1 cellular context compared by ENCODE assay signal in genomic region chr18:75209129-75209951, GRCh38.
TF ChIP-seq lines count a peak whose summit lies in the region.

TSS of gene PTGR3 (minus strand) at chr18:75209139. CDS start at chr18:75209058, 81 bp downstream.

TF ChIP-seq in HEK293, 187 proteins besides CTCF, POLR2A, EP300 and RAD21 (continued from another document and continues in another):
- TF ChIP-seq ZNF223 (tag by site-specific recombination; IDR thresholded peaks at IDR 0.05) (no peak), PRDM4 (tag by site-specific recombination; IDR thresholded peaks at IDR 0.05) (peak; percentile 10; the same call in 1 of the 2 replicates), PBX3 (CRISPR knock-in tag; IDR thresholded peaks at IDR 0.05) (0 out of 2 replicates have a peak, but pooled peaks have one; percentile 38), BCL6B (tag by site-specific recombination; IDR thresholded peaks at IDR 0.05) (no peak), ZNF792 (tag by site-specific recombination; IDR thresholded peaks at IDR 0.05) (no peak), ZNF624 (tag by site-specific recombination; IDR thresholded peaks at IDR 0.05) (no peak), FEZF1 (tag by site-specific recombination; IDR thresholded peaks at IDR 0.05) (no peak), ZNF692 (tag by site-specific recombination; IDR thresholded peaks at IDR 0.05) (peak; percentile 54; the same call in 1 of the 2 replicates), ZNF37A (tag by site-specific recombination; IDR thresholded peaks at IDR 0.05) (0 out of 2 replicates have a peak, but pooled peaks have one; percentile 3), ZNF335 (tag by site-specific recombination; conservative IDR thresholded peaks at IDR 0.05) (no peak; the same call in none of the 2 replicates), SP2 (tag by site-specific recombination; IDR thresholded peaks at IDR 0.05) (0 out of 2 replicates have a peak, but pooled peaks have one; percentile 25), SP3 (tag by site-specific recombination; IDR thresholded peaks at IDR 0.05) (no peak), ZNF654 (tag by site-specific recombination; IDR thresholded peaks at IDR 0.05; ENCODE audit: low read depth) (no peak), ZBTB26 (tag by site-specific recombination; optimal IDR thresholded peaks at IDR 0.05) (peak; percentile 55), ZBTB20 (tag by site-specific recombination; IDR thresholded peaks at IDR 0.05) (peak; percentile 79), PRDM10 (tag by site-specific recombination; IDR thresholded peaks at IDR 0.05) (no peak), PATZ1 (tag by site-specific recombination; IDR thresholded peaks at IDR 0.05) (peak; percentile 20; the same call in 1 of the 2 replicates), ZNF423 (tag by site-specific recombination; IDR thresholded peaks at IDR 0.05) (no peak), YY2 (tag by site-specific recombination; IDR thresholded peaks at IDR 0.05) (no peak), ZNF174 (tag by site-specific recombination; IDR thresholded peaks at IDR 0.05) (no peak), YY1 (tag by site-specific recombination; IDR thresholded peaks at IDR 0.05) (peak; percentile 19; the same call in 1 of the 2 replicates), ZSCAN30 (tag by site-specific recombination; IDR thresholded peaks at IDR 0.05) (peak; percentile 66; the same call in 1 of the 2 replicates), ZNF184 (tag by site-specific recombination; IDR thresholded peaks at IDR 0.05) (no peak), TCF7L2 (IDR thresholded peaks at IDR 0.05; ENCODE audit: borderline replicate concordance, low read depth, low read length) (peak; percentile 66; the same call in 1 of the 2 replicates), ZNF211 (tag by site-specific recombination; IDR thresholded peaks at IDR 0.05; ENCODE audit: low read depth) (no peak), ZNF274 (IDR thresholded peaks at IDR 0.05; ENCODE audit: low read length) (no peak), ZNF274 (tag by site-specific recombination; IDR thresholded peaks at IDR 0.05; ENCODE audit: borderline replicate concordance) (no peak), ZNF561 (tag by site-specific recombination; IDR thresholded peaks at IDR 0.05; ENCODE audit: borderline replicate concordance) (no peak), ZNF548 (tag by site-specific recombination; IDR thresholded peaks at IDR 0.05) (no peak), ZNF114 (tag by site-specific recombination; IDR thresholded peaks at IDR 0.05) (no peak), ZBTB17 (tag by site-specific recombination; IDR thresholded peaks at IDR 0.05) (no peak), GLIS2 (tag by site-specific recombination; IDR thresholded peaks at IDR 0.05) (peak; percentile 56), REST (tag by site-specific recombination; IDR thresholded peaks at IDR 0.05) (no peak), KLF8 (tag by site-specific recombination; IDR thresholded peaks at IDR 0.05) (no peak), KLF16 (tag by site-specific recombination; IDR thresholded peaks at IDR 0.05) (no peak), KLF1 (tag by site-specific recombination; IDR thresholded peaks at IDR 0.05) (peak; percentile 31; the same call in 1 of the 2 replicates), ZNF768 (tag by site-specific recombination; IDR thresholded peaks at IDR 0.05) (no peak), ZNF596 (tag by site-specific recombination; IDR thresholded peaks at IDR 0.05) (no peak), SCRT2 (tag by site-specific recombination; IDR thresholded peaks at IDR 0.05) (no peak), ZNF132 (tag by site-specific recombination; IDR thresholded peaks at IDR 0.05; ENCODE audit: borderline replicate concordance) (no peak), SCRT1 (tag by site-specific recombination; IDR thresholded peaks at IDR 0.05; ENCODE audit: borderline replicate concordance) (no peak), ZBTB48 (tag by site-specific recombination; IDR thresholded peaks at IDR 0.05) (no peak), ZNF664 (tag by site-specific recombination; IDR thresholded peaks at IDR 0.05) (no peak), GLI2 (tag by site-specific recombination; IDR thresholded peaks at IDR 0.05; ENCODE audit: borderline replicate concordance, low read depth) (no peak), ZBTB8A (tag by site-specific recombination; IDR thresholded peaks at IDR 0.05) (0 out of 2 replicates have a peak, but pooled peaks have one; percentile 11)
